In the genomic region with DNA sequence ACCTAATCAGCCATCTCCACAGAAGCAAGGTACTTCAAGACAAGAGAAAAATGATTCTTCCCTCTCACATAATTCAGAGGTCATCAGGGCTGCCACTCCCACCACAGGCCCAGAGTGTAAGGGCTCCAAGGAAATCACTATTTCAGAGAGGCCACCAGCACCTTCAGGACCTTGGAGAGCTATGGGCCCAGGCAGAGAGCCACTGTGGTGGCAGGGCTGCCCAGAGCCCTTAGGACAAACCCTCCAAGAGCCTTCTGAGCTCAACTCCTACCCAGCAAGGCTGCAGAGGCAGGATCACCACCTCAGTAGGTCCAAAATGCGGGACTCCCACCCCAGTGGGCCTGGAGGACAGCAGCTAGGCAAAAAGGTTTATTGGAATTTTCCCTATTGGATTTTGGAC, we compare ENCODE assay signal across 13 cellular contexts. TPM values are rescaled to one million over a fixed set of nuclear protein-coding genes. Genes with fewer than 3 reads are reported as not detected.
DNase-seq lines count a peak whose midpoint lies in the region; ATAC-seq, FAIRE-seq and TF ChIP-seq lines count a peak whose summit lies in the region.
"Had no signal": no experiment of that assay in that cellular context is flagged by ENCODE, and none has a peak within 500 bp of the region (broad histone marks: within the 10 kb centered on the region; RNA-seq: fewer than 3 reads in every experiment).

No MANE protein-coding gene starts in this region.

- no peak overlapping the region for H3K27ac ChIP-seq in K562 (ENCODE audit: extremely low read depth, low read depth, low read length)

- H3K4me2 ChIP-seq in K562 (ENCODE audit: insufficient read depth, low read length), result no peak overlapping the region

- H3K36me3 ChIP-seq in K562 (ENCODE audit: control insufficient read depth, insufficient read depth, low read length), result no peaks in the 10 kb centered on the region

- H3K79me2 ChIP-seq in K562 (ENCODE audit: control insufficient read depth, insufficient read depth, low read length), result no peaks in the 10 kb centered on the region

- POLR2A ChIA-PET in K562 (lab: Yijun Ruan, JAX), result interaction anchor here (0.8 kb wide), 1 partner anchor 11 kb away, joined by 3 read pairs; no protein-coding TSS in a partner anchor

- no peak for TF ChIP-seq CTCF in K562 (IDR thresholded peaks at IDR 0.05 in 2 of 3, conservative IDR thresholded peaks at IDR 0.05 in 1 of 3; ENCODE audit: insufficient read depth in 2 of 3, low read depth in 1 of 3, low read length in 3 of 3)

- H3K4me3 ChIP-seq in K562, result no peak overlapping the region

- H3K27me3 ChIP-seq in K562 (ENCODE audit: control insufficient read depth in 2 of 2, insufficient read depth in 2 of 2, low read length in 2 of 2), result peaks cover 7 to 12% of the 10 kb centered on the region in 2 experiments; a peak in 4 of 5 replicates

- TF ChIP-seq RAD21 in Ishikawa (IDR thresholded peaks at IDR 0.05; ENCODE audit: low read depth) (no peak), K562 (CRISPR knock-in tag; conservative IDR thresholded peaks at IDR 0.05 in 1 of 2, IDR thresholded peaks at IDR 0.05 in 1 of 2) (no peak)

- H4K20me1 ChIP-seq in K562 (replicated peaks; ENCODE audit: control insufficient read depth, insufficient read depth, low read length), result no peaks in the 10 kb centered on the region

- TF ChIP-seq POLR2A in K562 (conservative IDR thresholded peaks at IDR 0.05), result no peak

- H3K9me3 ChIP-seq in K562 (replicated peaks; ENCODE audit: control insufficient read depth, insufficient read depth, low read depth, low read length), result no peaks in the 10 kb centered on the region

- no peak overlapping the region for H2AFZ ChIP-seq in K562 (ENCODE audit: low read depth, low read length)

- H3K9ac ChIP-seq in K562 (ENCODE audit: insufficient read depth in 1 of 2, low read depth in 2 of 2, low read length in 2 of 2), result no peak overlapping the region

- CTCF ChIA-PET in K562 (lab: Yijun Ruan, JAX; ENCODE audit: low intra/inter-chr PET ratio), result no interaction called here

- no peak for FAIRE-seq in K562 (lab: Jason Lieb, UNC)

- TF ChIP-seq EP300 in Ishikawa (IDR thresholded peaks at IDR 0.05; ENCODE audit: borderline replicate concordance) (no peak), K562 (IDR thresholded peaks at IDR 0.05; ENCODE audit: low read length) (no peak)

- peak; percentile 60 for ATAC-seq in K562
- ATAC-seq: T-helper 17 cell had no signal

- peaks cover 0 to 3% of the 10 kb centered on the region in 2 experiments; a peak in 1 of 5 replicates for H3K4me1 ChIP-seq in K562 (replicated peaks in 1 of 2; ENCODE audit: control insufficient read depth in 2 of 2, insufficient read depth in 2 of 2, low read length in 2 of 2)

- DNase-seq in Daoy (ENCODE audit: low read depth) (peak; percentile 4), K562 (ENCODE audit: extremely low read depth in 1 of 4, low spot score in 3 of 4) (peak in 1 of 4 experiments; percentile 17), kidney tubule cell (ENCODE audit: low spot score) (peak; percentile 15), NCI-H2227 (lab: John Stamatoyannopoulos, UW; ENCODE audit: unreplicated experiment) (no peak), DMS79 treated with DMSO at 0.1 percent for 48 hours (lab: John Stamatoyannopoulos, UW) (no peak), NCI-H748 (lab: John Stamatoyannopoulos, UW; ENCODE audit: unreplicated experiment) (no peak)
- no peak for DNase-seq in activated CD8-positive, alpha-beta memory T cell treated with anti-CD3 and anti-CD28 coated beads, Interleukin-2, amount 50 U/mL, for 4 hours
- DNase-seq: activated CD8-positive, alpha-beta memory T cell treated with anti-CD3 and anti-CD28 coated beads for 24 hours; activated naive CD8-positive, alpha-beta T cell treated with anti-CD3 and anti-CD28 coated beads for 36 hours; CD4-positive, CD25-positive, alpha-beta regulatory T cell; stimulated activated CD4-positive, alpha-beta T cell treated with anti-CD3 and anti-CD28 coated beads, Interleukin-4, amount 100 ng/mL, for 4 hours; T-helper 17 cell had no signal

- WGBS in K562 (ENCODE audit: insufficient coverage, low coverage, missing lambda C conversion rate), result 0% methylated on average over 1 of the region's 1 CpG

- intact Hi-C loops in K562 (cut with micrococcal nuclease), result no loop called here

- H3K9me1 ChIP-seq in K562 (ENCODE audit: control insufficient read depth, insufficient read depth, low read length), result no peaks in the 10 kb centered on the region

- BruUV-seq in K562 (replicated peaks; lab: Mats Ljungman, UMichigan), result no TSS peak

- in situ Hi-C loops in K562 (cut with MboI), result no loop called here

TF ChIP-seq in Ishikawa, 13 proteins besides CTCF, POLR2A, EP300 and RAD21 (continues in another document):
- TF ChIP-seq YY1 (IDR thresholded peaks at IDR 0.05; ENCODE audit: low read depth) (no peak), CREB1 (IDR thresholded peaks at IDR 0.05; ENCODE audit: low read depth) (no peak), MAX (IDR thresholded peaks at IDR 0.05) (no peak), USF1 (IDR thresholded peaks at IDR 0.05) (no peak)

TF ChIP-seq in K562, 482 proteins besides CTCF, POLR2A, EP300 and RAD21 (continues in another document):
- peak; percentile 90 for TF ChIP-seq MIER1 (IDR thresholded peaks at IDR 0.05; ENCODE audit: low read depth)
- TF ChIP-seq MXI1 (IDR thresholded peaks at IDR 0.05; ENCODE audit: low read depth, low read length), result no peak
- TF ChIP-seq REST (CRISPR knock-in tag; IDR thresholded peaks at IDR 0.05; ENCODE audit: low read depth), result peak; percentile 77; the same call in 1 of the 2 replicates
- TF ChIP-seq, protein P1, sequence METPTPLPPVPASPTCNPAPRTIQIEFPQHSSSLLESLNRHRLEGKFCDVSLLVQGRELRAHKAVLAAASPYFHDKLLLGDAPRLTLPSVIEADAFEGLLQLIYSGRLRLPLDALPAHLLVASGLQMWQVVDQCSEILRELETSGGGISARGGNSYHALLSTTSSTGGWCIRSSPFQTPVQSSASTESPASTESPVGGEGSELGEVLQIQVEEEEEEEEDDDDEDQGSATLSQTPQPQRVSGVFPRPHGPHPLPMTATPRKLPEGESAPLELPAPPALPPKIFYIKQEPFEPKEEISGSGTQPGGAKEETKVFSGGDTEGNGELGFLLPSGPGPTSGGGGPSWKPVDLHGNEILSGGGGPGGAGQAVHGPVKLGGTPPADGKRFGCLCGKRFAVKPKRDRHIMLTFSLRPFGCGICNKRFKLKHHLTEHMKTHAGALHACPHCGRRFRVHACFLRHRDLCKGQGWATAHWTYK (CRISPR knock-in tag; IDR thresholded peaks at IDR 0.05), result no peak
- no peak for TF ChIP-seq ELF4 (CRISPR knock-in tag; IDR thresholded peaks at IDR 0.05)
- TF ChIP-seq HDAC8 (tag; IDR thresholded peaks at IDR 0.05), result no peak
- TF ChIP-seq, protein P2, sequence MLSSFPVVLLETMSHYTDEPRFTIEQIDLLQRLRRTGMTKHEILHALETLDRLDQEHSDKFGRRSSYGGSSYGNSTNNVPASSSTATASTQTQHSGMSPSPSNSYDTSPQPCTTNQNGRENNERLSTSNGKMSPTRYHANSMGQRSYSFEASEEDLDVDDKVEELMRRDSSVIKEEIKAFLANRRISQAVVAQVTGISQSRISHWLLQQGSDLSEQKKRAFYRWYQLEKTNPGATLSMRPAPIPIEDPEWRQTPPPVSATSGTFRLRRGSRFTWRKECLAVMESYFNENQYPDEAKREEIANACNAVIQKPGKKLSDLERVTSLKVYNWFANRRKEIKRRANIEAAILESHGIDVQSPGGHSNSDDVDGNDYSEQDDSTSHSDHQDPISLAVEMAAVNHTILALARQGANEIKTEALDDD (IDR thresholded peaks at IDR 0.05), result no peak
- TF ChIP-seq CHD1 (IDR thresholded peaks at IDR 0.05; ENCODE audit: low read length), result no peak

RNA-seq across cellular contexts. Expression of gene FAN1, which starts 17.9 kb away (rescaled TPM):
- total RNA-seq in Daoy (2014; rRNA removed; shearing (Covaris generic)), result 22.0 and 27.7 TPM in 2 replicates
- total RNA-seq in K562 (2011; cell fraction: chromatin; rRNA removed; ENCODE audit: low replicate concordance), result 19.0 and 55.4 TPM in 2 replicates
- 12.1 and 12.3 TPM in 2 replicates for total RNA-seq in K562 (2011; cell fraction: nucleolus; rRNA removed)
- total RNA-seq in K562 (2011; cell fraction: nucleoplasm; rRNA removed), result 18.8 and 20.2 TPM in 2 replicates
- total RNA-seq in K562 (2014; rRNA removed) (8.7 and 9.8 TPM in 2 replicates), K562 (2014; rRNA removed; fragmentation: Illumina TruSeq; extraction: Trizol) (14.3 and 14.6 TPM in 2 replicates), K562 (2015; rRNA removed; fragmentation: Illumina TruSeq; extraction: Trizol) (12.3 and 12.7 TPM in 2 replicates), K562 (2021) (12.6 and 13.4 TPM in 2 replicates)
- polyA plus RNA-seq in K562 (2011; rRNA removed) (16.8 and 19.1 TPM in 2 replicates), K562 (2014; fragmentation: Illumina TruSeq; extraction: Trizol) (11.5 and 11.8 TPM in 2 replicates), K562 (2014; fragmentation: Nextera tagmentation; extraction: Ambion mirVana) (1 to 10 TPM; 1.5 to 2.0 TPM), K562 (2014; rRNA removed) (12.0 and 13.6 TPM in 2 replicates)
- polyA plus RNA-seq in K562 (2011; cell fraction: cytosol; rRNA removed), result 5.2 and 8.0 TPM in 2 replicates
- 42.7 and 55.3 TPM in 2 replicates for polyA plus RNA-seq in K562 (2011; cell fraction: nucleus; rRNA removed)
- 9.6 and 13.0 TPM in 2 replicates for polyA plus RNA-seq in K562 (2012)
- 15.4 and 20.4 TPM in 2 replicates for polyA minus RNA-seq in K562 (2011; rRNA and poly(A)+ RNA removed)
- polyA minus RNA-seq in K562 (2011; cell fraction: cytosol; rRNA and poly(A)+ RNA removed), result 4.7 and 7.0 TPM in 2 replicates
- polyA minus RNA-seq in K562 (2011; cell fraction: nucleus; rRNA and poly(A)+ RNA removed), result 14.7 and 34.9 TPM in 2 replicates

Comparison
In these comparisons a context has a peak if more than half of its experiments do, and no peak if none do; other contexts are left out.
1. DNase-seq: peak in Daoy (single experiment) and kidney tubule cell (single experiment); none in NCI-H2227 (single experiment), DMS79 treated with DMSO at 0.1 percent for 48 hours (single experiment), NCI-H748 (single experiment) and activated CD8-positive, alpha-beta memory T cell treated with anti-CD3 and anti-CD28 coated beads, Interleukin-2, amount 50 U/mL, for 4 hours (single experiment).